Comparison of ENCODE assay signal across 8 cellular contexts in genomic region chr15:28094732-28095521, GRCh38. TPM values are rescaled to one million over a fixed set of nuclear protein-coding genes. Genes with fewer than 3 reads are reported as not detected.
DNase-seq lines count a peak whose midpoint lies in the region; ATAC-seq and TF ChIP-seq lines count a peak whose summit lies in the region.

No MANE protein-coding gene starts in this region.

- no peak for TF ChIP-seq CTCF in VCaP (conservative IDR thresholded peaks at IDR 0.05)
- TF ChIP-seq CTCF in fibroblast of pulmonary artery (IDR thresholded peaks at IDR 0.05; ENCODE audit: low read length, missing control alignments): no peak
- TF ChIP-seq CTCF in neural crest cell (conservative IDR thresholded peaks at IDR 0.05): no peak

- peaks cover 5% of the 10 kb centered on the region; the same call in 1 of the 2 replicates for H3K9me3 ChIP-seq in MG63

- peaks cover 92% of the 10 kb centered on the region for H3K27me3 Mint-ChIP-seq in neural crest cell (ENCODE audit: low read depth)

- H3K4me3 ChIP-seq in fibroblast of pulmonary artery (replicated peaks; ENCODE audit: low read depth, low read length) (peak overlapping the region; percentile 51), MG63 (no peak overlapping the region)

- H3K27ac ChIP-seq in VCaP: peak overlapping the region; percentile 59

- peak; percentile 68 for DNase-seq in ELF-1 (ENCODE audit: low read depth, low spot score)
- DNase-seq in fibroblast of pulmonary artery (ENCODE audit: low read depth): no peak
- no peak for DNase-seq in neural crest cell (ENCODE audit: low read depth, low spot score)
- DNase-seq in T1000 (lab: John Stamatoyannopoulos, UW): no peak
- no peak for DNase-seq in MG63

- peaks cover 4% of the 10 kb centered on the region; the same call in 1 of the 2 replicates for H3K27me3 ChIP-seq in MG63

- no peak for ATAC-seq in GM21528 (IDR thresholded peaks at IDR 0.05; ENCODE audit: low FRiP score, unreplicated experiment)
- no peak for ATAC-seq in HG03039 (IDR thresholded peaks at IDR 0.05; ENCODE audit: unreplicated experiment)

- no peaks in the 10 kb centered on the region for H3K36me3 ChIP-seq in MG63

- no peak overlapping the region for H3K27ac Mint-ChIP-seq in neural crest cell (ENCODE audit: unreplicated experiment)

- H3K4me1 Mint-ChIP-seq in neural crest cell: peaks cover 28% of the 10 kb centered on the region

- H3K36me3 Mint-ChIP-seq in neural crest cell (ENCODE audit: low read depth): peaks cover 2% of the 10 kb centered on the region

- H3K9me3 Mint-ChIP-seq in neural crest cell: peaks cover 5% of the 10 kb centered on the region

- H3K4me3 Mint-ChIP-seq in neural crest cell: peak overlapping the region; percentile 86

RNA-seq across cellular contexts. Expression of gene OCA2, which starts 4.2 kb away (rescaled TPM):
- total RNA-seq in neural crest cell: 0.11 and 0.19 TPM in 2 replicates
- not detected in 2 replicates for total RNA-seq in MG63 (2014; rRNA removed; shearing (Covaris generic); ENCODE audit: low replicate concordance)
